24 cellular contexts compared by ENCODE assay signal in the genomic region with DNA sequence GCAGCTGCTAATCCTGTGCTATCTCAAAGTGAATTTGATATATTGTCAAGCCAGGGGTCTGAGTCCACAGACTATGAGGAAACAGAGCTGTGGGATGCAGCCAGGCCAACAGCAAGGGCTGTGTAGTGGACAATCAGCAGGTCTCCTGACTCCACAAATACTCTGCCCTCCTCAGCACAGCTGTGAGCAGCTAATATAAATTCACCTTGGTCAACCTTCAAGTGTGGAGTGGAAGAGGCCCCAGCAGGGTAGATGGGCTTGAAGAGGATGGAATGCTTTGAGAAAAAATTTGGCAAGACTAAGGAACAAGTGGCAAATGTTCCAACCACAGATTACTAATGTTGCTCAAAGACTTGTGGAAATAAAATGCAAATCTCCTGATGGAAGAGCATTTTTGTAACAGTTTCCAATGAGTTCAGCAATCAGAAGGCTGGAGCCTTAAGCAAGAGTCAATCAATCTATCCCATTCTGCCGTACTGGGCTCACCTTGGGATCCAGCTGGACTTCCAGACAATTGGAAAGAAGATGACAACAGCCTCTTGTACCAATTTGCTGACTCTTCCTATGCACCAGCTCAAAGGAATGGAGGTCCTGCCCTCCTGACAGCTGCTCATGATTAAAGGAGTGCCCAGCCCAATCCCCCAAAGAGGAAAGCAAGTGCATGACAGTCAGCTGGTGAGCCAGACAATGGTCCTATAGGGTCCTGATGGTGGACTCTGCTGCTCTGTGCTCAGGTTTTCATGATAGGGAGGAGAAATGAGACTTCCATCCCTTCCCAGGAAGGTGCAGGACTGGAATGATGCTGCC. TPM values are rescaled to one million over a fixed set of nuclear protein-coding genes. Genes with fewer than 3 reads are reported as not detected.
A peak's percentile ranks its signal among the peaks of the same experiment; 100 is the strongest.
DNase-seq lines count a peak whose midpoint lies in the region; ATAC-seq and TF ChIP-seq lines count a peak whose summit lies in the region.
"Had no signal": no experiment of that assay in that cellular context is flagged by ENCODE, and none has a peak within 500 bp of the region (broad histone marks: within the 10 kb centered on the region; RNA-seq: fewer than 3 reads in every experiment).

No MANE protein-coding gene starts in this region.

- ATAC-seq in heart left ventricle (peak; percentile 60 to 78 (median 70)), omental fat pad (ENCODE audit: low FRiP score) (peak; percentile 65), HG02884 (IDR thresholded peaks at IDR 0.05; ENCODE audit: unreplicated experiment) (no peak), GM21367 (IDR thresholded peaks at IDR 0.05; ENCODE audit: unreplicated experiment) (no peak)
- ATAC-seq in activated CD4-positive, CD25-positive, alpha-beta regulatory T cell treated with anti-CD3 and anti-CD28 coated beads, Interleukin-2, amount 50 U/mL, for 24 hours: no peak
- ATAC-seq: activated CD8-positive, alpha-beta T cell treated with anti-CD3 and anti-CD28 coated beads for 36 hours; stimulated activated naive CD8-positive, alpha-beta T cell treated with anti-CD3 and anti-CD28 coated beads, Interleukin-15, amount 100 ng/mL, for 72 hours had no signal

- no peaks in the 10 kb centered on the region for H3K4me1 Mint-ChIP-seq in activated naive CD4-positive, alpha-beta T cell treated with anti-CD3 and anti-CD28 coated beads for 36 hours (ENCODE audit: low read depth)
- H3K4me1 Mint-ChIP-seq: activated naive CD4-positive, alpha-beta T cell treated with anti-CD3 and anti-CD28 coated beads, Interleukin-2, amount 50 U/mL, for 24 hours; central memory CD8-positive, alpha-beta T cell; stimulated activated naive CD8-positive, alpha-beta T cell treated with anti-CD3 and anti-CD28 coated beads, Interleukin-15, amount 100 ng/mL, for 72 hours had no signal

- H3K27ac ChIP-seq in heart left ventricle: peak overlapping the region in 9 of 12 donors; percentile 19 to 66 (median 33)
- H3K27ac ChIP-seq: 22Rv1; BLaER1 treated with 17β-estradiol and CSF1 and Interleukin-3, amounts not matched to agents 10 nM and 100 nM; PC-9 had no signal

- CTCF ChIA-PET in activated naive CD4-positive, alpha-beta T cell treated with anti-CD3 and anti-CD28 coated beads for 36 hours (lab: Charles Lee): no interaction called here

- no peak for TF ChIP-seq CTCF in heart left ventricle (IDR thresholded peaks at IDR 0.05)
- no peak for TF ChIP-seq CTCF in omental fat pad (IDR thresholded peaks at IDR 0.05)

- H3K4me3 Mint-ChIP-seq in activated naive CD4-positive, alpha-beta T cell treated with anti-CD3 and anti-CD28 coated beads for 36 hours: no peak overlapping the region
- H3K4me3 Mint-ChIP-seq: activated CD8-positive, alpha-beta T cell treated with anti-CD3 and anti-CD28 coated beads for 36 hours; activated naive CD4-positive, alpha-beta T cell treated with anti-CD3 and anti-CD28 coated beads, Interleukin-2, amount 50 U/mL, for 24 hours; activated T-cell treated with anti-CD3 and anti-CD28 coated beads, Interleukin-2, amount 50 U/mL, for 24 hours; central memory CD8-positive, alpha-beta T cell; stimulated activated naive CD8-positive, alpha-beta T cell treated with anti-CD3 and anti-CD28 coated beads, Interleukin-15, amount 100 ng/mL, for 72 hours; WTC11 had no signal

- intact Hi-C loops in heart left ventricle (cut with DNase I): no loop called here
- intact Hi-C loops in activated naive CD4-positive, alpha-beta T cell treated with anti-CD3 and anti-CD28 coated beads for 36 hours (cut with micrococcal nuclease): no loop called here

- no peak overlapping the region for H3K27ac Mint-ChIP-seq in activated naive CD4-positive, alpha-beta T cell treated with anti-CD3 and anti-CD28 coated beads for 36 hours
- H3K27ac Mint-ChIP-seq: activated CD8-positive, alpha-beta T cell treated with anti-CD3 and anti-CD28 coated beads for 36 hours; activated naive CD4-positive, alpha-beta T cell treated with anti-CD3 and anti-CD28 coated beads, Interleukin-2, amount 50 U/mL, for 24 hours; activated T-cell treated with anti-CD3 and anti-CD28 coated beads, Interleukin-2, amount 50 U/mL, for 24 hours; WTC11 had no signal

- H3K9me3 ChIP-seq in heart left ventricle: peaks cover 0 to 15% (median 9%) of the 10 kb centered on the region in 12 donors
- H3K9me3 ChIP-seq: esophagus squamous epithelium had no signal

- no peaks in the 10 kb centered on the region for H3K36me3 Mint-ChIP-seq in activated naive CD4-positive, alpha-beta T cell treated with anti-CD3 and anti-CD28 coated beads for 36 hours (ENCODE audit: low read depth)
- H3K36me3 Mint-ChIP-seq: activated naive CD4-positive, alpha-beta T cell treated with anti-CD3 and anti-CD28 coated beads, Interleukin-2, amount 50 U/mL, for 24 hours had no signal

- peaks cover 0 to 19% (median 5%) of the 10 kb centered on the region in 9 donors for H3K36me3 ChIP-seq in heart left ventricle
- H3K36me3 ChIP-seq: BLaER1 treated with 17β-estradiol and CSF1 and Interleukin-3, amounts not matched to agents 10 nM and 100 nM; esophagus squamous epithelium had no signal

- no peak for TF ChIP-seq POLR2A in heart left ventricle (IDR thresholded peaks at IDR 0.05)

- no peaks in the 10 kb centered on the region for H3K27me3 ChIP-seq in heart left ventricle
- H3K27me3 ChIP-seq: BLaER1 treated with 17β-estradiol and CSF1 and Interleukin-3, amounts not matched to agents 10 nM and 100 nM had no signal

- peaks cover 11% of the 10 kb centered on the region for H3K9me3 Mint-ChIP-seq in activated naive CD4-positive, alpha-beta T cell treated with anti-CD3 and anti-CD28 coated beads for 36 hours

- 46 to 83% (median 71%) methylated on average over 1 of the region's 1 CpG for WGBS in heart left ventricle, 4 donors

- peaks cover 5 to 59% (median 26%) of the 10 kb centered on the region in 12 donors for H3K4me1 ChIP-seq in heart left ventricle
- H3K4me1 ChIP-seq: BLaER1 treated with 17β-estradiol and CSF1 and Interleukin-3, amounts not matched to agents 10 nM and 100 nM had no signal

- H3K4me3 ChIP-seq in heart left ventricle: no peak overlapping the region
- H3K4me3 ChIP-seq: BLaER1 treated with 17β-estradiol and CSF1 and Interleukin-3, amounts not matched to agents 10 nM and 100 nM; esophagus squamous epithelium; PC-9 had no signal

- DNase-seq in activated effector memory CD4-positive, alpha-beta T cell treated with anti-CD3 and anti-CD28 coated beads, Interleukin-2, amount 50 U/mL, for 16 hours: peak; percentile 34
- no peak for DNase-seq in activated effector memory CD4-positive, alpha-beta T cell treated with Interleukin-2 at 50 U/mL for 16 hours
- peak in 1 of 5 donors; percentile 47 for DNase-seq in heart left ventricle
- no peak for DNase-seq in omental fat pad (ENCODE audit: low spot score)
- DNase-seq in activated naive CD4-positive, alpha-beta T cell treated with anti-CD3 and anti-CD28 coated beads for 36 hours: no peak
- DNase-seq: activated CD8-positive, alpha-beta T cell treated with anti-CD3 and anti-CD28 coated beads for 36 hours; activated T-cell treated with anti-CD3 and anti-CD28 coated beads, Interleukin-2, amount 50 U/mL, for 24 hours; effector memory CD4-positive, alpha-beta T cell; esophagus squamous epithelium; midbrain; NCI-H1436; NCI-H82; PC-9; stimulated activated naive CD8-positive, alpha-beta T cell treated with anti-CD3 and anti-CD28 coated beads, Interleukin-15, amount 100 ng/mL, for 72 hours had no signal

- peaks cover 5% of the 10 kb centered on the region for H3K27me3 Mint-ChIP-seq in activated naive CD4-positive, alpha-beta T cell treated with anti-CD3 and anti-CD28 coated beads for 36 hours (ENCODE audit: low read depth)
- H3K27me3 Mint-ChIP-seq: activated naive CD4-positive, alpha-beta T cell treated with anti-CD3 and anti-CD28 coated beads, Interleukin-2, amount 50 U/mL, for 24 hours; central memory CD8-positive, alpha-beta T cell had no signal

RNA-seq across cellular contexts. Expression of a gene that starts 25.3 kb away (rescaled TPM):
- total RNA-seq in heart left ventricle (10 to 100 TPM in 8 of 9 donors, 1 to 10 TPM in 1; 8.6 to 22.1 (median 15.8) TPM), omental fat pad (10 to 100 TPM; 11.8 to 26.2 (median 19.7) TPM)
- 1 to 10 TPM; 5.6 to 6.9 TPM for polyA plus RNA-seq in heart left ventricle
- not detected for total RNA-seq in activated naive CD4-positive, alpha-beta T cell treated with anti-CD3 and anti-CD28 coated beads for 36 hours
- total RNA-seq: PC-9 had no signal
- polyA plus RNA-seq: keratinocyte had no signal

RNA-seq across cellular contexts. Expression of a gene that starts 43.8 kb away (rescaled TPM):
- total RNA-seq in heart left ventricle: not detected
- not detected for polyA plus RNA-seq in heart left ventricle
- not detected for total RNA-seq in omental fat pad
- total RNA-seq in activated naive CD4-positive, alpha-beta T cell treated with anti-CD3 and anti-CD28 coated beads for 36 hours: not detected
- total RNA-seq: activated CD8-positive, alpha-beta T cell treated with anti-CD3 and anti-CD28 coated beads for 36 hours; esophagus squamous epithelium; PC-9; renal cortical epithelial cell; WTC11 had no signal
- polyA plus RNA-seq: keratinocyte had no signal

Comparison
In these comparisons a context has a peak if more than half of its experiments do, and no peak if none do; other contexts are left out.
1. ATAC-seq: peak in heart left ventricle (4 of 4) and omental fat pad (single experiment); none in activated CD4-positive, CD25-positive, alpha-beta regulatory T cell treated with anti-CD3 and anti-CD28 coated beads, Interleukin-2, amount 50 U/mL, for 24 hours (0 of 2), HG02884 (single experiment) and GM21367 (single experiment).
2. RNA of a gene that starts 25.3 kb away (total RNA-seq): 11.8 to 26.2 TPM in omental fat pad and 8.6 to 22.1 TPM in heart left ventricle; not detected in activated naive CD4-positive, alpha-beta T cell treated with anti-CD3 and anti-CD28 coated beads for 36 hours; every median in the first group is over 4 times any median in the second.